8 cellular contexts compared by ENCODE assay signal in genomic region chr3:161069441-161070251, GRCh38. TPM values are rescaled to one million over a fixed set of nuclear protein-coding genes. Genes with fewer than 3 reads are reported as not detected.
A peak's percentile ranks its signal among the peaks of the same experiment; 100 is the strongest.
DNase-seq lines count a peak whose midpoint lies in the region; ATAC-seq and TF ChIP-seq lines count a peak whose summit lies in the region.

No MANE protein-coding gene starts in this region.

- no peak overlapping the region for H2AFZ ChIP-seq in Loucy (ENCODE audit: low read length)

- intact Hi-C loops in activated T-helper 2 cell treated with anti-CD3 and anti-CD28 coated beads, Interferon-gamma antibody, Interleukin-2, Interleukin-4, amounts not matched to agents 10 μg/mL and 5 μg/mL and 100 μg/mL, durations not matched to agents 14 hours and 24 hours and 36 hours (cut with micrococcal nuclease) = loop anchor here (1.0 to 10.0 kb wide), 3 partner anchors 9 to 265 kb away; no protein-coding TSS in a partner anchor

- no peaks in the 10 kb centered on the region for H3K9me3 Mint-ChIP-seq in activated CD8-positive, alpha-beta memory T cell treated with anti-CD3 and anti-CD28 coated beads, Interleukin-2, amount 10 ng/mL, durations not matched to agents 7 days and 5 days (ENCODE audit: low read depth)
- H3K9me3 Mint-ChIP-seq in activated T-helper 2 cell treated with anti-CD3 and anti-CD28 coated beads, Interferon-gamma antibody, Interleukin-2, Interleukin-4, amounts not matched to agents 10 μg/mL and 5 μg/mL and 100 μg/mL, durations not matched to agents 14 hours and 24 hours and 36 hours = no peaks in the 10 kb centered on the region

- H3K27me3 ChIP-seq in Loucy (ENCODE audit: insufficient read depth, low read length, poor library complexity, severe bottlenecking) = no peaks in the 10 kb centered on the region
- no peaks in the 10 kb centered on the region for H3K27me3 ChIP-seq in kidney epithelial cell (ENCODE audit: control insufficient read depth, insufficient read depth, low read length)

- H3F3A ChIP-seq in Loucy (ENCODE audit: low read depth) = peaks cover 12% of the 10 kb centered on the region; the same call in 1 of the 2 replicates

- ATAC-seq in activated CD8-positive, alpha-beta memory T cell treated with anti-CD3 and anti-CD28 coated beads, Interleukin-2, amount 10 ng/mL, durations not matched to agents 7 days and 5 days = peak; percentile 61

- H4K20me1 ChIP-seq in Loucy (ENCODE audit: insufficient read depth, low read length, poor library complexity, severe bottlenecking) = no peaks in the 10 kb centered on the region

- H3K4me1 ChIP-seq in Loucy (ENCODE audit: insufficient read depth, low read length, poor library complexity, severe bottlenecking) = peaks cover 74% of the 10 kb centered on the region

- DNase-seq in activated CD8-positive, alpha-beta memory T cell treated with anti-CD3 and anti-CD28 coated beads, Interleukin-2, amount 10 ng/mL, durations not matched to agents 7 days and 5 days = no peak
- no peak for DNase-seq in activated CD8-positive, alpha-beta memory T cell treated with anti-CD3 and anti-CD28 coated beads, Interleukin-2, amount 50 U/mL, for 4 hours
- peak; percentile 32 for DNase-seq in HCEC 1CT
- DNase-seq in amniotic stem cell (lab: John Stamatoyannopoulos, UW) = peak; percentile 16
- peak; percentile 78 for DNase-seq in kidney epithelial cell (ENCODE audit: low read depth)
- no peak for DNase-seq in NCI-H1417 treated with DMSO at 0.1 percent for 48 hours (lab: John Stamatoyannopoulos, UW)
- DNase-seq in activated T-helper 2 cell treated with anti-CD3 and anti-CD28 coated beads, Interferon-gamma antibody, Interleukin-2, Interleukin-4, amounts not matched to agents 10 μg/mL and 5 μg/mL and 100 μg/mL, durations not matched to agents 14 hours and 24 hours and 36 hours (ENCODE audit: low spot score) = no peak

- no peaks in the 10 kb centered on the region for H3K79me2 ChIP-seq in Loucy (ENCODE audit: insufficient read depth, low read length)

- H3K4me3 Mint-ChIP-seq in activated CD8-positive, alpha-beta memory T cell treated with anti-CD3 and anti-CD28 coated beads, Interleukin-2, amount 10 ng/mL, durations not matched to agents 7 days and 5 days = no peak overlapping the region
- H3K4me3 Mint-ChIP-seq in activated T-helper 2 cell treated with anti-CD3 and anti-CD28 coated beads, Interferon-gamma antibody, Interleukin-2, Interleukin-4, amounts not matched to agents 10 μg/mL and 5 μg/mL and 100 μg/mL, durations not matched to agents 14 hours and 24 hours and 36 hours (ENCODE audit: low read depth) = no peak overlapping the region

- H3K9me3 ChIP-seq in Loucy (ENCODE audit: insufficient read depth, low read depth, low read length) = no peaks in the 10 kb centered on the region

- H3K9ac ChIP-seq in Loucy (ENCODE audit: low read depth, low read length, poor library complexity, severe bottlenecking) = peak overlapping the region; percentile 69

- no peak overlapping the region for H3K27ac Mint-ChIP-seq in activated CD8-positive, alpha-beta memory T cell treated with anti-CD3 and anti-CD28 coated beads, Interleukin-2, amount 10 ng/mL, durations not matched to agents 7 days and 5 days
- H3K27ac Mint-ChIP-seq in activated T-helper 2 cell treated with anti-CD3 and anti-CD28 coated beads, Interferon-gamma antibody, Interleukin-2, Interleukin-4, amounts not matched to agents 10 μg/mL and 5 μg/mL and 100 μg/mL, durations not matched to agents 14 hours and 24 hours and 36 hours = no peak overlapping the region

- CTCF ChIA-PET in activated CD8-positive, alpha-beta memory T cell treated with anti-CD3 and anti-CD28 coated beads, Interleukin-2, amount 10 ng/mL, durations not matched to agents 7 days and 5 days (lab: Charles Lee) = interaction anchor here (0.6 kb wide), 1 partner anchor 10 kb away, joined by 3 read pairs; no protein-coding TSS in a partner anchor

- H3K36me3 ChIP-seq in Loucy (ENCODE audit: insufficient read depth, low read length) (no peaks in the 10 kb centered on the region), kidney epithelial cell (ENCODE audit: control insufficient read depth, insufficient read depth, low read length) (no peaks in the 10 kb centered on the region)

- H3K36me3 Mint-ChIP-seq in activated CD8-positive, alpha-beta memory T cell treated with anti-CD3 and anti-CD28 coated beads, Interleukin-2, amount 10 ng/mL, durations not matched to agents 7 days and 5 days = peaks cover 3% of the 10 kb centered on the region
- H3K36me3 Mint-ChIP-seq in activated T-helper 2 cell treated with anti-CD3 and anti-CD28 coated beads, Interferon-gamma antibody, Interleukin-2, Interleukin-4, amounts not matched to agents 10 μg/mL and 5 μg/mL and 100 μg/mL, durations not matched to agents 14 hours and 24 hours and 36 hours (ENCODE audit: low read depth) = no peaks in the 10 kb centered on the region

- H3K9me2 ChIP-seq in Loucy (replicated peaks; ENCODE audit: low read depth, low read length) = no peaks in the 10 kb centered on the region

- TF ChIP-seq CTCF in Loucy (conservative IDR thresholded peaks at IDR 0.05; ENCODE audit: low read length) = no peak
- TF ChIP-seq CTCF in kidney epithelial cell (IDR thresholded peaks at IDR 0.05; ENCODE audit: insufficient read depth, low read length, poor library complexity, severe bottlenecking) = no peak

- H3K4me3 ChIP-seq in Loucy (ENCODE audit: low read length, poor library complexity, severe bottlenecking) (peak overlapping the region; percentile 55), kidney epithelial cell (ENCODE audit: low read depth, low read length) (no peak overlapping the region)

- H3K27me3 Mint-ChIP-seq in activated CD8-positive, alpha-beta memory T cell treated with anti-CD3 and anti-CD28 coated beads, Interleukin-2, amount 10 ng/mL, durations not matched to agents 7 days and 5 days = no peaks in the 10 kb centered on the region
- peaks cover 14% of the 10 kb centered on the region for H3K27me3 Mint-ChIP-seq in activated T-helper 2 cell treated with anti-CD3 and anti-CD28 coated beads, Interferon-gamma antibody, Interleukin-2, Interleukin-4, amounts not matched to agents 10 μg/mL and 5 μg/mL and 100 μg/mL, durations not matched to agents 14 hours and 24 hours and 36 hours (ENCODE audit: low read depth)

- H3K4me2 ChIP-seq in Loucy (ENCODE audit: low read depth, low read length, poor library complexity, severe bottlenecking) = peak overlapping the region; percentile 75

- H3K4me1 Mint-ChIP-seq in activated CD8-positive, alpha-beta memory T cell treated with anti-CD3 and anti-CD28 coated beads, Interleukin-2, amount 10 ng/mL, durations not matched to agents 7 days and 5 days = peaks cover 54% of the 10 kb centered on the region
- peaks cover 31% of the 10 kb centered on the region for H3K4me1 Mint-ChIP-seq in activated T-helper 2 cell treated with anti-CD3 and anti-CD28 coated beads, Interferon-gamma antibody, Interleukin-2, Interleukin-4, amounts not matched to agents 10 μg/mL and 5 μg/mL and 100 μg/mL, durations not matched to agents 14 hours and 24 hours and 36 hours (ENCODE audit: low read depth)

RNA-seq across cellular contexts. Expression of gene B3GALNT1, which starts 35.5 kb away (rescaled TPM):
- total RNA-seq in activated CD8-positive, alpha-beta memory T cell treated with anti-CD3 and anti-CD28 coated beads, Interleukin-2, amount 10 ng/mL, durations not matched to agents 7 days and 5 days = 1 to 10 TPM; 1.7 to 9.3 TPM
- 22.5 and 29.0 TPM in 2 replicates for total RNA-seq in kidney epithelial cell
- 0.32 and 0.53 TPM in 2 replicates for total RNA-seq in activated T-helper 2 cell treated with anti-CD3 and anti-CD28 coated beads, Interferon-gamma antibody, Interleukin-2, Interleukin-4, amounts not matched to agents 10 μg/mL and 5 μg/mL and 100 μg/mL, durations not matched to agents 14 hours and 24 hours and 36 hours

Comparison
In these comparisons a context has a peak if more than half of its experiments do, and no peak if none do; other contexts are left out.
1. DNase-seq: peak in HCEC 1CT (single experiment), amniotic stem cell (single experiment) and kidney epithelial cell (single experiment); none in activated CD8-positive, alpha-beta memory T cell treated with anti-CD3 and anti-CD28 coated beads, Interleukin-2, amount 10 ng/mL, durations not matched to agents 7 days and 5 days (single experiment), activated CD8-positive, alpha-beta memory T cell treated with anti-CD3 and anti-CD28 coated beads, Interleukin-2, amount 50 U/mL, for 4 hours (single experiment), NCI-H1417 treated with DMSO at 0.1 percent for 48 hours (single experiment) and activated T-helper 2 cell treated with anti-CD3 and anti-CD28 coated beads, Interferon-gamma antibody, Interleukin-2, Interleukin-4, amounts not matched to agents 10 μg/mL and 5 μg/mL and 100 μg/mL, durations not matched to agents 14 hours and 24 hours and 36 hours (single experiment).